Comparison of ENCODE assay signal across 17 cellular contexts in genomic region chr20:47492284-47492683, GRCh38. TPM values are rescaled to one million over a fixed set of nuclear protein-coding genes. Genes with fewer than 3 reads are reported as not detected.
A peak's percentile ranks its signal among the peaks of the same experiment; 100 is the strongest.
DNase-seq lines count a peak whose midpoint lies in the region; ATAC-seq and TF ChIP-seq lines count a peak whose summit lies in the region.
"Had no signal": no experiment of that assay in that cellular context is flagged by ENCODE, and none has a peak within 500 bp of the region (broad histone marks: within the 10 kb centered on the region; RNA-seq: fewer than 3 reads in every experiment).

No MANE protein-coding gene starts in this region.

- no peaks in the 10 kb centered on the region for H4K20me1 ChIP-seq in MM.1S (ENCODE audit: insufficient read depth, low read length)

- H3K4me3 Mint-ChIP-seq in activated T-cell treated with anti-CD3 and anti-CD28 coated beads, Interleukin-2, amount 50 U/mL, for 24 hours, result no peak overlapping the region
- no peak overlapping the region for H3K4me3 Mint-ChIP-seq in CD8-positive, alpha-beta memory T cell

- no peaks in the 10 kb centered on the region for H3K36me3 ChIP-seq in MM.1S (replicated peaks; ENCODE audit: insufficient read depth, low read length)
- H3K36me3 ChIP-seq in breast epithelium, result no peaks in the 10 kb centered on the region
- no peaks in the 10 kb centered on the region for H3K36me3 ChIP-seq in suprapubic skin
- no peaks in the 10 kb centered on the region for H3K36me3 ChIP-seq in CD8-positive, alpha-beta memory T cell (ENCODE audit: insufficient read depth, low read length)
- H3K36me3 ChIP-seq: adrenal gland had no signal

- no peak overlapping the region for H3K9ac ChIP-seq in MM.1S (ENCODE audit: low read length)

- H3K4me1 ChIP-seq in MM.1S (ENCODE audit: low read length) (peaks cover 31% of the 10 kb centered on the region), breast epithelium (peaks cover 0 to 11% of the 10 kb centered on the region in 2 donors), suprapubic skin (peaks cover 32% of the 10 kb centered on the region)
- H3K4me1 ChIP-seq in CD8-positive, alpha-beta memory T cell (ENCODE audit: insufficient read depth, low read length), result peaks cover 30% of the 10 kb centered on the region

- H3K79me2 ChIP-seq in MM.1S (ENCODE audit: low read length), result no peaks in the 10 kb centered on the region

- TF ChIP-seq POLR2A in breast epithelium (IDR thresholded peaks at IDR 0.05), result no peak
- TF ChIP-seq POLR2A in suprapubic skin (IDR thresholded peaks at IDR 0.05), result no peak

- H3K27me3 ChIP-seq in MM.1S (replicated peaks; ENCODE audit: insufficient read depth, low read length), result no peaks in the 10 kb centered on the region
- H3K27me3 ChIP-seq in breast epithelium, result no peaks in the 10 kb centered on the region
- H3K27me3 ChIP-seq in suprapubic skin, result no peaks in the 10 kb centered on the region
- H3K27me3 ChIP-seq in CD8-positive, alpha-beta memory T cell (ENCODE audit: insufficient read depth, low read length, poor library complexity, severe bottlenecking), result no peaks in the 10 kb centered on the region
- H3K27me3 ChIP-seq: adrenal gland had no signal

- no peak for DNase-seq in activated T-cell treated with anti-CD3 and anti-CD28 coated beads, Interleukin-2, amount 50 U/mL, for 24 hours
- DNase-seq in activated T-cell treated with anti-CD3 and anti-CD28 coated beads, Interleukin-2, amount 50 U/mL, for 1 hour, result no peak
- no peak for DNase-seq in MM.1S
- DNase-seq in breast epithelium (ENCODE audit: low spot score in 2 of 2), result no peak
- DNase-seq in suprapubic skin (ENCODE audit: low spot score in 2 of 2), result no peak
- DNase-seq in CD8-positive, alpha-beta memory T cell, result no peak
- DNase-seq in HPDE6-E6E7 (ENCODE audit: extremely low spot score), result no peak
- DNase-seq: adrenal gland; Calu3; cerebellar nuclear complex; GF-D8; HCEC 1CT; NCI-H1048; NCI-H2171; NK-92 treated with Interleukin-12 subunit alpha and Interleukin-12 subunit beta, amount 100 ng/mL, for 24 hours; occipital lobe had no signal

- POLR2A ChIA-PET in CD8-positive, alpha-beta memory T cell (lab: Charles Lee), result interaction anchor here (3.9 kb wide), 1 partner anchor 10 kb away, joined by 37 read pairs; the partner anchor contains the start of gene NCOA3

- no peaks in the 10 kb centered on the region for H3K27me3 Mint-ChIP-seq in activated T-cell treated with anti-CD3 and anti-CD28 coated beads, Interleukin-2, amount 50 U/mL, for 24 hours
- no peaks in the 10 kb centered on the region for H3K27me3 Mint-ChIP-seq in CD8-positive, alpha-beta memory T cell

- H3K9me2 ChIP-seq in MM.1S (replicated peaks; ENCODE audit: insufficient read depth, low read length), result no peaks in the 10 kb centered on the region

- ATAC-seq in GM21367 (IDR thresholded peaks at IDR 0.05; ENCODE audit: unreplicated experiment), result no peak

- WGBS in suprapubic skin, result 81% methylated on average over 3 of the region's 3 CpGs

- peak overlapping the region; percentile 76; the same call in 1 of the 2 replicates for H3K4me2 ChIP-seq in MM.1S (ENCODE audit: low read depth, low read length)

- H3K27ac ChIP-seq in MM.1S (ENCODE audit: low read length) (peak overlapping the region; percentile 62; the same call in 1 of the 2 replicates), breast epithelium (peak overlapping the region; percentile 58 to 71), suprapubic skin (peak overlapping the region; percentile 46)
- no peak overlapping the region for H3K27ac ChIP-seq in CD8-positive, alpha-beta memory T cell (ENCODE audit: low read depth, low read length)

- H2AFZ ChIP-seq in MM.1S (ENCODE audit: low read length), result no peak overlapping the region

- no peaks in the 10 kb centered on the region for H3K9me3 ChIP-seq in MM.1S (replicated peaks; ENCODE audit: insufficient read depth, low read length)
- H3K9me3 ChIP-seq in breast epithelium, result no peaks in the 10 kb centered on the region
- no peaks in the 10 kb centered on the region for H3K9me3 ChIP-seq in suprapubic skin
- H3K9me3 ChIP-seq in CD8-positive, alpha-beta memory T cell (ENCODE audit: low read length), result no peaks in the 10 kb centered on the region
- H3K9me3 ChIP-seq: adrenal gland had no signal

- TF ChIP-seq CTCF in MM.1S (IDR thresholded peaks at IDR 0.05; ENCODE audit: low read length) (no peak), breast epithelium (IDR thresholded peaks at IDR 0.05) (no peak), suprapubic skin (IDR thresholded peaks at IDR 0.05) (no peak)

- peaks cover 4% of the 10 kb centered on the region for H3K9me3 Mint-ChIP-seq in activated T-cell treated with anti-CD3 and anti-CD28 coated beads, Interleukin-2, amount 50 U/mL, for 24 hours
- H3K9me3 Mint-ChIP-seq in CD8-positive, alpha-beta memory T cell, result no peaks in the 10 kb centered on the region

- H3K36me3 Mint-ChIP-seq in activated T-cell treated with anti-CD3 and anti-CD28 coated beads, Interleukin-2, amount 50 U/mL, for 24 hours (ENCODE audit: low read depth), result peaks cover 1% of the 10 kb centered on the region
- no peaks in the 10 kb centered on the region for H3K36me3 Mint-ChIP-seq in CD8-positive, alpha-beta memory T cell

- intact Hi-C loops in breast epithelium (cut with DNase I; ENCODE audit: low total_unique reads), result no loop called here

- peak overlapping the region; percentile 88 for H3K27ac Mint-ChIP-seq in activated T-cell treated with anti-CD3 and anti-CD28 coated beads, Interleukin-2, amount 50 U/mL, for 24 hours
- H3K27ac Mint-ChIP-seq in CD8-positive, alpha-beta memory T cell, result no peak overlapping the region

- H3F3A ChIP-seq in MM.1S (ENCODE audit: insufficient read depth, low read length), result peaks cover 34% of the 10 kb centered on the region

- no peak overlapping the region for H3K4me3 ChIP-seq in MM.1S (ENCODE audit: low read length)
- no peak overlapping the region for H3K4me3 ChIP-seq in breast epithelium
- H3K4me3 ChIP-seq in suprapubic skin, result no peak overlapping the region
- H3K4me3 ChIP-seq in CD8-positive, alpha-beta memory T cell (ENCODE audit: low read length), result no peak overlapping the region

- TF ChIP-seq EP300 in suprapubic skin (IDR thresholded peaks at IDR 0.05), result no peak

- CTCF ChIA-PET in CD8-positive, alpha-beta memory T cell (lab: Charles Lee), result interaction anchor here (2.8 kb wide), 1 partner anchor 9 kb away, joined by 9 read pairs; the partner anchor contains the start of gene NCOA3

- peaks cover 72% of the 10 kb centered on the region for H3K4me1 Mint-ChIP-seq in activated T-cell treated with anti-CD3 and anti-CD28 coated beads, Interleukin-2, amount 50 U/mL, for 24 hours (ENCODE audit: low read depth)
- peaks cover 25 to 58% (median 36%) of the 10 kb centered on the region in 3 donors for H3K4me1 Mint-ChIP-seq in CD8-positive, alpha-beta memory T cell

RNA-seq across cellular contexts. Expression of gene NCOA3, which starts 9.4 kb away (rescaled TPM):
- total RNA-seq in breast epithelium, result 10 to 100 TPM; 40.6 to 57.1 (median 45.1) TPM
- total RNA-seq in suprapubic skin, result 10 to 100 TPM; 45.1 to 77.8 (median 56.3) TPM
- 10 to 100 TPM; 92.4 to 93.8 TPM for total RNA-seq in CD8-positive, alpha-beta memory T cell
- polyA plus RNA-seq in CD8-positive, alpha-beta memory T cell, result 23.8 TPM
